In genomic region chr17:410674-411401, GRCh38 we compare ENCODE assay signal across 8 cellular contexts. TPM values are rescaled to one million over a fixed set of nuclear protein-coding genes. Genes with fewer than 3 reads are reported as not detected.
A peak's percentile ranks its signal among the peaks of the same experiment; 100 is the strongest.
DNase-seq lines count a peak whose midpoint lies in the region; ATAC-seq and TF ChIP-seq lines count a peak whose summit lies in the region.

No MANE protein-coding gene starts in this region.

- WGBS in mesendoderm (ENCODE audit: extremely low coverage, insufficient coverage, low lambda C conversion rate) = no CpG with 5 or more reads among the region's 20 CpGs

- no peak overlapping the region for H3K4ac ChIP-seq in mesendoderm (ENCODE audit: low read depth, low read length)

- H3K4me3 ChIP-seq in HL-60 (replicated peaks; ENCODE audit: insufficient read depth, low read length) (peak overlapping the region; percentile 77), duodenal mucosa (ENCODE audit: low read depth in 1 of 2, low read length in 2 of 2) (peak overlapping the region; percentile 82 to 85), mesendoderm (ENCODE audit: low read length) (peak overlapping the region; percentile 62), tibial artery (peak overlapping the region; percentile 81 to 83)

- H3K18ac ChIP-seq in mesendoderm (ENCODE audit: low read length) = no peak overlapping the region

- DNase-seq in ELF-1 (ENCODE audit: low read depth, low spot score) (peak; percentile 21), HL-60 (ENCODE audit: low read depth in 1 of 2, low spot score in 1 of 2) (peak in 1 of 2 experiments; percentile 43), mesendoderm (peak; percentile 46), tibial artery (no peak), NCI-H2081 (lab: John Stamatoyannopoulos, UW) (no peak)

- intact Hi-C loops in tibial artery (cut with DNase I; ENCODE audit: low total_unique reads) = no loop called here

- no peak overlapping the region for H3K23ac ChIP-seq in mesendoderm (ENCODE audit: low read length)

- no peaks in the 10 kb centered on the region for H3K27me3 ChIP-seq in HL-60 (ENCODE audit: insufficient read depth, poor library complexity, severe bottlenecking)
- no peaks in the 10 kb centered on the region for H3K27me3 ChIP-seq in duodenal mucosa (ENCODE audit: control insufficient read depth in 1 of 2, insufficient read depth in 2 of 2, low read length in 2 of 2)
- H3K27me3 ChIP-seq in mesendoderm (ENCODE audit: insufficient read depth, low read length, poor library complexity) = no peaks in the 10 kb centered on the region
- H3K27me3 ChIP-seq in tibial artery = no peaks in the 10 kb centered on the region

- H3K27ac ChIP-seq in HL-60 (replicated peaks) = peak overlapping the region; percentile 66
- H3K27ac ChIP-seq in duodenal mucosa (ENCODE audit: low read depth, low read length) = peak overlapping the region; percentile 14
- no peak overlapping the region for H3K27ac ChIP-seq in mesendoderm (ENCODE audit: low read depth, low read length)
- peak overlapping the region; percentile 34 to 68 for H3K27ac ChIP-seq in tibial artery

- peak overlapping the region; percentile 65 for H2AK5ac ChIP-seq in mesendoderm (ENCODE audit: low read length)

- H3K36me3 ChIP-seq in duodenal mucosa (ENCODE audit: control insufficient read depth in 1 of 2, insufficient read depth in 2 of 2, low read length in 2 of 2) (peaks cover 0 to 15% of the 10 kb centered on the region in 2 donors), mesendoderm (ENCODE audit: control insufficient read depth, insufficient read depth, low read length) (no peaks in the 10 kb centered on the region), tibial artery (peaks cover 0 to 23% (median 0%) of the 10 kb centered on the region in 3 donors)

- no peak for TF ChIP-seq CTCF in HL-60 (IDR thresholded peaks at IDR 0.05; ENCODE audit: insufficient read depth, low read length)
- no peak for TF ChIP-seq CTCF in tibial artery (IDR thresholded peaks at IDR 0.05)

- no peak overlapping the region for H4K8ac ChIP-seq in mesendoderm (ENCODE audit: low read depth, low read length)

- no peak overlapping the region for H2BK15ac ChIP-seq in mesendoderm (replicated peaks; ENCODE audit: low read depth)

- H2BK5ac ChIP-seq in mesendoderm (ENCODE audit: low read length) = peak overlapping the region; percentile 35

- peaks cover 17 to 36% of the 10 kb centered on the region in 2 donors for H3K4me1 ChIP-seq in duodenal mucosa (ENCODE audit: control insufficient read depth in 1 of 2, insufficient read depth in 2 of 2, low read length in 2 of 2)
- peaks cover 3% of the 10 kb centered on the region for H3K4me1 ChIP-seq in mesendoderm (ENCODE audit: control insufficient read depth, low read depth, low read length)
- peaks cover 0 to 25% (median 15%) of the 10 kb centered on the region in 4 donors for H3K4me1 ChIP-seq in tibial artery

- no peaks in the 10 kb centered on the region for H3K79me2 ChIP-seq in mesendoderm (ENCODE audit: control insufficient read depth, insufficient read depth, low read length)

- H3K9me3 ChIP-seq in duodenal mucosa (ENCODE audit: control insufficient read depth in 1 of 2, low read length in 2 of 2) (no peaks in the 10 kb centered on the region), tibial artery (no peaks in the 10 kb centered on the region)

- peak overlapping the region; percentile 89 for H3K4me2 ChIP-seq in mesendoderm (ENCODE audit: low read length)

- H3K9ac ChIP-seq in duodenal mucosa (ENCODE audit: low read depth in 1 of 2, low read length in 2 of 2) (peak overlapping the region; percentile 76 to 87), mesendoderm (ENCODE audit: low read length) (peak overlapping the region; percentile 81)

- H3K79me1 ChIP-seq in mesendoderm (ENCODE audit: low read length) = no peaks in the 10 kb centered on the region

- peak overlapping the region; percentile 91 for H3K56ac ChIP-seq in mesendoderm (ENCODE audit: low read length)

- ATAC-seq in activated CD4-positive, CD25-positive, alpha-beta regulatory T cell treated with anti-CD3 and anti-CD28 coated beads, Interleukin-2, amount 50 U/mL, for 24 hours = peak; percentile 42 to 59
- ATAC-seq in HG02870 (IDR thresholded peaks at IDR 0.05; ENCODE audit: unreplicated experiment) = no peak

- H2BK120ac ChIP-seq in mesendoderm (ENCODE audit: low read depth, low read length) = no peak overlapping the region

- no peak overlapping the region for H4K5ac ChIP-seq in mesendoderm (ENCODE audit: low read length)

RNA-seq across cellular contexts. Expression of gene RFLNB, which starts 34.9 kb away (rescaled TPM):
- 15.6 TPM for polyA plus RNA-seq in mesendoderm (2013, experiment 1 of 2)
- polyA plus RNA-seq in mesendoderm (2013, experiment 2 of 2) = 16.6 TPM

RNA-seq across cellular contexts. Expression of gene RPH3AL, which starts 58.2 kb away (rescaled TPM):
- polyA plus RNA-seq in mesendoderm (2013, experiment 1 of 2) = 4.5 TPM
- 4.8 TPM for polyA plus RNA-seq in mesendoderm (2013, experiment 2 of 2)

Comparison
In these comparisons a context has a peak if more than half of its experiments do, and no peak if none do; other contexts are left out.
1. DNase-seq: peak in ELF-1 (single experiment) and mesendoderm (single experiment); none in tibial artery (0 of 2) and NCI-H2081 (0 of 2).
2. Peak in every context shown above with its lines, with median percentiles within 50 percentile points of each other: H3K4me3 ChIP-seq.